15 cellular contexts compared by ENCODE assay signal in genomic region chr11:1460396-1460795, GRCh38. TPM values are rescaled to one million over a fixed set of nuclear protein-coding genes. Genes with fewer than 3 reads are reported as not detected.
A peak's percentile ranks its signal among the peaks of the same experiment; 100 is the strongest.
DNase-seq lines count a peak whose midpoint lies in the region; ATAC-seq and TF ChIP-seq lines count a peak whose summit lies in the region.
"Had no signal": no experiment of that assay in that cellular context is flagged by ENCODE, and none has a peak within 500 bp of the region (broad histone marks: within the 10 kb centered on the region; RNA-seq: fewer than 3 reads in every experiment).

No MANE protein-coding gene starts in this region.

- H4K8ac ChIP-seq in IMR-90 (ENCODE audit: low read depth in 2 of 2, low read length in 2 of 2): no peak overlapping the region

- no peak overlapping the region for H2BK15ac ChIP-seq in IMR-90 (ENCODE audit: low read depth, low read length)

- TF ChIP-seq POLR2A in IMR-90 (IDR thresholded peaks at IDR 0.05; ENCODE audit: low read depth, low read length): no peak
- TF ChIP-seq POLR2A in lower leg skin (IDR thresholded peaks at IDR 0.05): no peak

- H3K27ac ChIP-seq in IMR-90 (ENCODE audit: insufficient read depth, low read length) (no peak overlapping the region), lower lobe of right lung (peak overlapping the region; percentile 56)
- H3K27ac ChIP-seq: KMS-11 had no signal

- no peak overlapping the region for H2AK5ac ChIP-seq in IMR-90 (ENCODE audit: low read depth, low read length)

- no peak overlapping the region for H2AK9ac ChIP-seq in IMR-90 (replicated peaks; ENCODE audit: low read depth, low read length, poor library complexity)

- WGBS in IMR-90 (ENCODE audit: extremely low coverage in 2 of 2, insufficient read length in 1 of 2), 2 experiments: 28% methylated on average over 5 of the region's 29 CpGs; no CpG with 5 or more reads in 1 of the 2 experiments
- 65 to 70% methylated on average over 28 to 29 of the region's 29 CpGs for WGBS in lower leg skin, 2 donors

- H3K4me3 ChIP-seq in IMR-90 (ENCODE audit: insufficient read depth, low read depth, low read length) (no peak overlapping the region), fibroblast of mammary gland (ENCODE audit: control insufficient read depth, low read depth, low read length) (no peak overlapping the region), lower lobe of right lung (peak overlapping the region; percentile 21), lower leg skin (ENCODE audit: low read depth, poor library complexity, severe bottlenecking) (no peak overlapping the region)

- no peak overlapping the region for H3K4me2 ChIP-seq in IMR-90 (ENCODE audit: low read depth, low read length)
- H3K4me2 ChIP-seq: KMS-11 had no signal

- in situ Hi-C loops in IMR-90 (cut with MboI; ENCODE audit: low sequenced_read_pairs): no loop called here

- no peak overlapping the region for H2BK5ac ChIP-seq in IMR-90 (ENCODE audit: low read depth, low read length, poor library complexity, severe bottlenecking)

- H3K14ac ChIP-seq in IMR-90 (replicated peaks; ENCODE audit: low read depth, low read length): no peak overlapping the region

- H3K56ac ChIP-seq in IMR-90 (ENCODE audit: extremely low read depth, insufficient read depth, low read length): no peak overlapping the region

- H2AFZ ChIP-seq in IMR-90 (replicated peaks; ENCODE audit: low read length, poor library complexity): no peak overlapping the region

- H3K23ac ChIP-seq in IMR-90 (ENCODE audit: low read depth, low read length): no peak overlapping the region

- TF ChIP-seq CTCF in IMR-90 (conservative IDR thresholded peaks at IDR 0.05; ENCODE audit: low read depth, low read length) (no peak), fibroblast of mammary gland (conservative IDR thresholded peaks at IDR 0.05; ENCODE audit: control insufficient read depth, insufficient read depth, low read depth, low read length) (no peak), lower lobe of right lung (IDR thresholded peaks at IDR 0.05) (no peak), type B pancreatic cell (conservative IDR thresholded peaks at IDR 0.05) (no peak), lower leg skin (IDR thresholded peaks at IDR 0.05) (no peak)

- H3K36me3 ChIP-seq in IMR-90 (ENCODE audit: control insufficient read depth, insufficient read depth, low read length): no peaks in the 10 kb centered on the region
- no peaks in the 10 kb centered on the region for H3K36me3 ChIP-seq in lower lobe of right lung

- no peaks in the 10 kb centered on the region for H3K9me3 Mint-ChIP-seq in activated CD8-positive, alpha-beta memory T cell treated with anti-CD3 and anti-CD28 coated beads, Interleukin-2, amount 10 ng/mL, durations not matched to agents 7 days and 5 days (ENCODE audit: low read depth)
- no peaks in the 10 kb centered on the region for H3K9me3 Mint-ChIP-seq in type B pancreatic cell
- H3K9me3 Mint-ChIP-seq: central memory CD8-positive, alpha-beta T cell; natural killer cell treated with Interleukin-12 subunit alpha and Interleukin-12 subunit beta and Interleukin-15 and Interleukin-18, amount 100 ng/mL, for 72 hours had no signal

- ATAC-seq in IMR-90 (ENCODE audit: low read depth): peak; percentile 24
- peak; percentile 29 to 66 for ATAC-seq in lower lobe of right lung
- ATAC-seq in activated CD8-positive, alpha-beta memory T cell treated with anti-CD3 and anti-CD28 coated beads, Interleukin-2, amount 10 ng/mL, durations not matched to agents 7 days and 5 days: no peak
- ATAC-seq: natural killer cell treated with Interleukin-12 subunit alpha and Interleukin-12 subunit beta and Interleukin-15 and Interleukin-18, amount 100 ng/mL, for 72 hours had no signal

- no peak overlapping the region for H3K4ac ChIP-seq in IMR-90 (ENCODE audit: low read depth, low read length)

- H3K27me3 ChIP-seq in IMR-90 (ENCODE audit: control insufficient read depth, insufficient read depth, low read length) (no peaks in the 10 kb centered on the region), lower lobe of right lung (ENCODE audit: low read depth) (no peaks in the 10 kb centered on the region)

- H3K4me1 Mint-ChIP-seq in activated CD8-positive, alpha-beta memory T cell treated with anti-CD3 and anti-CD28 coated beads, Interleukin-2, amount 10 ng/mL, durations not matched to agents 7 days and 5 days: no peaks in the 10 kb centered on the region
- no peaks in the 10 kb centered on the region for H3K4me1 Mint-ChIP-seq in type B pancreatic cell (ENCODE audit: unreplicated experiment)

- BruUV-seq in IMR-90 (replicated peaks; lab: Mats Ljungman, UMichigan): no TSS peak

- H3K4me1 ChIP-seq in IMR-90 (ENCODE audit: control insufficient read depth, insufficient read depth, low read length) (peaks cover 13% of the 10 kb centered on the region; the same call in 1 of the 2 replicates), lower lobe of right lung (peaks cover 24% of the 10 kb centered on the region)

- no peaks in the 10 kb centered on the region for H4K20me1 ChIP-seq in IMR-90 (ENCODE audit: insufficient read depth, low read length)

- dilution Hi-C loops in IMR-90 (cut with HindIII; ENCODE audit: low sequenced_read_pairs, unreplicated experiment): no loop called here

- intact Hi-C loops in IMR-90 (cut with micrococcal nuclease): no loop called here
- intact Hi-C loops in lower lobe of right lung (cut with DNase I): no loop called here
- intact Hi-C loops in lower leg skin (cut with DNase I; ENCODE audit: low total_unique reads): no loop called here

- H2BK20ac ChIP-seq in IMR-90 (ENCODE audit: low read depth, low read length): no peak overlapping the region

- no peak overlapping the region for H4K5ac ChIP-seq in IMR-90 (ENCODE audit: low read depth, low read length)

- H3K9ac ChIP-seq in IMR-90 (ENCODE audit: low read depth, low read length): no peak overlapping the region
- H3K9ac ChIP-seq: KMS-11 had no signal

- no peaks in the 10 kb centered on the region for H3K36me3 Mint-ChIP-seq in activated CD8-positive, alpha-beta memory T cell treated with anti-CD3 and anti-CD28 coated beads, Interleukin-2, amount 10 ng/mL, durations not matched to agents 7 days and 5 days
- H3K36me3 Mint-ChIP-seq in type B pancreatic cell: no peaks in the 10 kb centered on the region
- H3K36me3 Mint-ChIP-seq: natural killer cell treated with Interleukin-12 subunit alpha and Interleukin-12 subunit beta and Interleukin-15 and Interleukin-18, amount 100 ng/mL, for 72 hours had no signal

- no peaks in the 10 kb centered on the region for H3K27me3 Mint-ChIP-seq in activated CD8-positive, alpha-beta memory T cell treated with anti-CD3 and anti-CD28 coated beads, Interleukin-2, amount 10 ng/mL, durations not matched to agents 7 days and 5 days
- no peaks in the 10 kb centered on the region for H3K27me3 Mint-ChIP-seq in type B pancreatic cell
- H3K27me3 Mint-ChIP-seq: central memory CD8-positive, alpha-beta T cell; natural killer cell treated with Interleukin-12 subunit alpha and Interleukin-12 subunit beta and Interleukin-15 and Interleukin-18, amount 100 ng/mL, for 72 hours had no signal

- H3K27ac Mint-ChIP-seq in activated CD8-positive, alpha-beta memory T cell treated with anti-CD3 and anti-CD28 coated beads, Interleukin-2, amount 10 ng/mL, durations not matched to agents 7 days and 5 days: no peak overlapping the region
- no peak overlapping the region for H3K27ac Mint-ChIP-seq in type B pancreatic cell
- H3K27ac Mint-ChIP-seq: natural killer cell treated with Interleukin-12 subunit alpha and Interleukin-12 subunit beta and Interleukin-15 and Interleukin-18, amount 100 ng/mL, for 72 hours had no signal

- CTCF ChIA-PET in IMR-90 (lab: Yijun Ruan, JAX): no interaction called here
- CTCF ChIA-PET in activated CD8-positive, alpha-beta memory T cell treated with anti-CD3 and anti-CD28 coated beads, Interleukin-2, amount 10 ng/mL, durations not matched to agents 7 days and 5 days (lab: Charles Lee): no interaction called here

- no peak overlapping the region for H4K91ac ChIP-seq in IMR-90 (ENCODE audit: insufficient read depth, low read depth, low read length)

- no peak overlapping the region for H3K18ac ChIP-seq in IMR-90 (ENCODE audit: low read depth, low read length)

- TF ChIP-seq RAD21 in IMR-90 (IDR thresholded peaks at IDR 0.05; ENCODE audit: low read length): no peak

- no peaks in the 10 kb centered on the region for H3K79me1 ChIP-seq in IMR-90 (ENCODE audit: low read depth in 1 of 2, low read length in 2 of 2)

- no peaks in the 10 kb centered on the region for H3K9me1 ChIP-seq in IMR-90 (ENCODE audit: insufficient read depth, low read length)

- H2BK120ac ChIP-seq in IMR-90 (ENCODE audit: low read depth, low read length): no peak overlapping the region

- DNase-seq in IMR-90 (peak; percentile 45), fibroblast of mammary gland (ENCODE audit: low read depth) (peak; percentile 51), lower lobe of right lung (peak; percentile 74), superior temporal gyrus (ENCODE audit: extremely low spot score) (peak; percentile 25), type B pancreatic cell (ENCODE audit: extremely low spot score, unreplicated experiment) (no peak), lower leg skin (ENCODE audit: low spot score in 2 of 2) (no peak)
- DNase-seq in activated CD8-positive, alpha-beta memory T cell treated with anti-CD3 and anti-CD28 coated beads, Interleukin-2, amount 10 ng/mL, durations not matched to agents 7 days and 5 days: no peak
- no peak for DNase-seq in activated naive CD4-positive, alpha-beta T cell treated with anti-CD3 and anti-CD28 coated beads, Interleukin-2, amount 50 U/mL, for 16 hours
- DNase-seq: activated CD4-positive, alpha-beta T cell treated with anti-CD3 and anti-CD28 coated beads, Interleukin-2, amount 50 U/mL, for 48 hours; DMS79 treated with DMSO at 0.1 percent for 48 hours; NCI-H187 treated with DMSO at 0.1 percent for 48 hours; SHP77 treated with DMSO at 0.1 percent for 48 hours had no signal

- POLR2A ChIA-PET in IMR-90 (lab: Charles Lee; ENCODE audit: unreplicated experiment): no interaction called here

- no peak overlapping the region for H3K4me3 Mint-ChIP-seq in activated CD8-positive, alpha-beta memory T cell treated with anti-CD3 and anti-CD28 coated beads, Interleukin-2, amount 10 ng/mL, durations not matched to agents 7 days and 5 days
- H3K4me3 Mint-ChIP-seq in type B pancreatic cell: no peak overlapping the region
- H3K4me3 Mint-ChIP-seq: central memory CD8-positive, alpha-beta T cell; natural killer cell treated with Interleukin-12 subunit alpha and Interleukin-12 subunit beta and Interleukin-15 and Interleukin-18, amount 100 ng/mL, for 72 hours had no signal

- H3K9me3 ChIP-seq in IMR-90 (ENCODE audit: control insufficient read depth, insufficient read depth, low read length): no peaks in the 10 kb centered on the region
- H3K9me3 ChIP-seq in lower lobe of right lung: no peaks in the 10 kb centered on the region

RNA-seq across cellular contexts. Expression of gene MOB2, which starts 26.2 kb away (rescaled TPM):
- total RNA-seq in IMR-90 (2012; rRNA removed): 21.4 and 23.7 TPM in 2 replicates
- 36.2 and 40.7 TPM in 2 replicates for polyA plus RNA-seq in IMR-90 (2012; rRNA removed)
- polyA plus RNA-seq in IMR-90 (2012; cell fraction: cytosol; rRNA removed): 18.3 and 31.6 TPM in 2 replicates
- 48.7 and 84.0 TPM in 2 replicates for polyA plus RNA-seq in IMR-90 (2012; cell fraction: nucleus; rRNA removed; ENCODE audit: low replicate concordance)
- total RNA-seq in lower lobe of right lung: 50.4 TPM
- 10 to 100 TPM; 34.1 to 34.7 TPM for total RNA-seq in activated CD8-positive, alpha-beta memory T cell treated with anti-CD3 and anti-CD28 coated beads, Interleukin-2, amount 10 ng/mL, durations not matched to agents 7 days and 5 days
- total RNA-seq in type B pancreatic cell (ENCODE audit: low replicate concordance): 39.6 and 46.8 TPM in 2 replicates
- 100 to 1,000 TPM in 1 of 4 donors, 10 to 100 TPM in 3; 84.8 to 126 (median 93.8) TPM for total RNA-seq in lower leg skin

Comparison
In these comparisons a context has a peak if more than half of its experiments do, and no peak if none do; other contexts are left out.
1. DNase-seq: peak in IMR-90 (single experiment), fibroblast of mammary gland (single experiment), lower lobe of right lung (single experiment) and superior temporal gyrus (single experiment); none in activated CD8-positive, alpha-beta memory T cell treated with anti-CD3 and anti-CD28 coated beads, Interleukin-2, amount 10 ng/mL, durations not matched to agents 7 days and 5 days (single experiment), activated naive CD4-positive, alpha-beta T cell treated with anti-CD3 and anti-CD28 coated beads, Interleukin-2, amount 50 U/mL, for 16 hours (single experiment), type B pancreatic cell (single experiment) and lower leg skin (0 of 2).